Comparison of ENCODE assay signal across 17 cellular contexts in genomic region chr11:122170815-122171475, GRCh38. TPM values are rescaled to one million over a fixed set of nuclear protein-coding genes. Genes with fewer than 3 reads are reported as not detected.
DNase-seq lines count a peak whose midpoint lies in the region; ATAC-seq, FAIRE-seq and TF ChIP-seq lines count a peak whose summit lies in the region.
"Had no signal": no experiment of that assay in that cellular context is flagged by ENCODE, and none has a peak within 500 bp of the region (broad histone marks: within the 10 kb centered on the region; RNA-seq: fewer than 3 reads in every experiment).

No MANE protein-coding gene starts in this region.

- no peaks in the 10 kb centered on the region for H3K9me1 ChIP-seq in keratinocyte (ENCODE audit: control insufficient read depth, extremely low read depth, insufficient read depth, low read length)

- H4K20me1 ChIP-seq in HCT116 (ENCODE audit: insufficient read depth) (no peaks in the 10 kb centered on the region), keratinocyte (ENCODE audit: control insufficient read depth, extremely low read depth, insufficient read depth, low read length) (no peaks in the 10 kb centered on the region)

- no peaks in the 10 kb centered on the region for H3K9me3 Mint-ChIP-seq in activated T-helper 17 cell treated with anti-CD3 and anti-CD28 coated beads, Interleukin-2, amount 50 U/mL, for 72 hours
- H3K9me3 Mint-ChIP-seq: dendritic cell treated with granulocyte-macrophage colony-stimulating factor and Interleukin-4, amounts not matched to agents 40 ng/mL and 50 ng/mL, for 4 days; T-helper 1 cell treated with Interleukin-12 subunit alpha and Interleukin-12 subunit beta and Interleukin-4 antibody, amounts not matched to agents 30 μg/mL and 1 μg/mL, for 36 hours had no signal

- TF ChIP-seq POLR2A in HCT116 (IDR thresholded peaks at IDR 0.05; ENCODE audit: borderline replicate concordance, extremely low read depth, insufficient read depth, insufficient read length) = no peak

- H3K27me3 ChIP-seq in AG04450 (ENCODE audit: control insufficient read depth, insufficient read depth, low read length) (no peaks in the 10 kb centered on the region), HCT116 (ENCODE audit: insufficient read depth, low read length) (no peaks in the 10 kb centered on the region), keratinocyte (ENCODE audit: control insufficient read depth, extremely low read depth, insufficient read depth, low read length) (no peaks in the 10 kb centered on the region)
- H3K27me3 ChIP-seq: neutrophil had no signal

- TF ChIP-seq RAD21 in HCT116 (IDR thresholded peaks at IDR 0.05; ENCODE audit: low read depth) = 0 out of 2 replicates have a peak, but pooled peaks have one; percentile 5

- H3K4me3 Mint-ChIP-seq in activated T-helper 17 cell treated with anti-CD3 and anti-CD28 coated beads, Interleukin-2, amount 50 U/mL, for 72 hours = no peak overlapping the region
- H3K4me3 Mint-ChIP-seq: activated CD8-positive, alpha-beta T cell treated with anti-CD3 and anti-CD28 coated beads, Interleukin-2, amount 10 ng/mL, durations not matched to agents 7 days and 5 days; activated naive CD4-positive, alpha-beta T cell treated with anti-CD3 and anti-CD28 coated beads, Interleukin-2, amount 50 U/mL, for 24 hours; CD14-positive monocyte; dendritic cell treated with granulocyte-macrophage colony-stimulating factor and Interleukin-4, amounts not matched to agents 40 ng/mL and 50 ng/mL, for 4 days; IgD-negative memory B cell; T-helper 1 cell treated with Interleukin-12 subunit alpha and Interleukin-12 subunit beta and Interleukin-4 antibody, amounts not matched to agents 30 μg/mL and 1 μg/mL, for 36 hours had no signal

- peak overlapping the region; percentile 58 for H3K9ac ChIP-seq in HCT116 (ENCODE audit: low read length)
- no peak overlapping the region for H3K9ac ChIP-seq in keratinocyte (ENCODE audit: control insufficient read depth, extremely low read depth, insufficient read depth, low read length)

- dilution Hi-C loops in keratinocyte (cut with MboI; ENCODE audit: extremely low pct_ligation_motif_present, low sequenced_read_pairs) = no loop called here

- no peaks in the 10 kb centered on the region for H3K9me2 ChIP-seq in HCT116 (ENCODE audit: insufficient read depth)

- H2AFZ ChIP-seq in HCT116 (ENCODE audit: low read depth, low read length, poor library complexity, severe bottlenecking) (no peak overlapping the region), keratinocyte (ENCODE audit: control insufficient read depth, low read length) (no peak overlapping the region)

- POLR2A ChIA-PET in AG04450 (lab: Yijun Ruan, JAX) = interaction anchor here (1.4 kb wide), 1 partner anchor 30 kb away, joined by 3 read pairs; no protein-coding TSS in a partner anchor
- POLR2A ChIA-PET in HCT116 (lab: Charles Lee) = interaction anchor here (0.5 to 0.9 kb wide), 2 partner anchors 11 kb away, joined by 3 to 4 read pairs; no protein-coding TSS in a partner anchor

- H3K9me3 ChIP-seq in AG04450 (ENCODE audit: control insufficient read depth, insufficient read depth, low read length) (no peaks in the 10 kb centered on the region), HCT116 (ENCODE audit: control insufficient read depth in 1 of 2, insufficient read depth in 1 of 2, low read depth in 1 of 2, low read length in 2 of 2) (no peaks in the 10 kb centered on the region), keratinocyte (ENCODE audit: control insufficient read depth, low read depth, low read length) (no peaks in the 10 kb centered on the region)
- H3K9me3 ChIP-seq: neutrophil had no signal

- H3K27ac Mint-ChIP-seq in activated T-helper 17 cell treated with anti-CD3 and anti-CD28 coated beads, Interleukin-2, amount 50 U/mL, for 72 hours = no peak overlapping the region
- H3K27ac Mint-ChIP-seq: activated CD8-positive, alpha-beta T cell treated with anti-CD3 and anti-CD28 coated beads, Interleukin-2, amount 10 ng/mL, durations not matched to agents 7 days and 5 days; dendritic cell treated with granulocyte-macrophage colony-stimulating factor and Interleukin-4, amounts not matched to agents 40 ng/mL and 50 ng/mL, for 4 days; IgD-negative memory B cell; T-helper 1 cell treated with Interleukin-12 subunit alpha and Interleukin-12 subunit beta and Interleukin-4 antibody, amounts not matched to agents 30 μg/mL and 1 μg/mL, for 36 hours had no signal

- ATAC-seq in HCT116 = peak; percentile 69
- peak; percentile 47 for ATAC-seq in activated T-helper 17 cell treated with anti-CD3 and anti-CD28 coated beads, Interleukin-2, amount 50 U/mL, for 72 hours (replicated peaks)
- ATAC-seq in left lobe of liver = no peak
- ATAC-seq in GM18498 (IDR thresholded peaks at IDR 0.05; ENCODE audit: unreplicated experiment) = no peak
- ATAC-seq: activated CD8-positive, alpha-beta T cell treated with anti-CD3 and anti-CD28 coated beads, Interleukin-2, amount 10 ng/mL, durations not matched to agents 7 days and 5 days had no signal

- CTCF ChIA-PET in AG04450 (lab: Charles Lee) = no interaction called here
- CTCF ChIA-PET in HCT116 (lab: Charles Lee) = no interaction called here

- H3K27ac ChIP-seq in AG04450 (ENCODE audit: low read depth, low read length) (no peak overlapping the region), HCT116 (ENCODE audit: low read depth, low read length) (peak overlapping the region; percentile 95), keratinocyte (ENCODE audit: control insufficient read depth, insufficient read depth, low read length) (peak overlapping the region; percentile 89)
- H3K27ac ChIP-seq: neutrophil had no signal

- peaks cover 6% of the 10 kb centered on the region for H3K27me3 Mint-ChIP-seq in activated T-helper 17 cell treated with anti-CD3 and anti-CD28 coated beads, Interleukin-2, amount 50 U/mL, for 72 hours
- H3K27me3 Mint-ChIP-seq: dendritic cell treated with granulocyte-macrophage colony-stimulating factor and Interleukin-4, amounts not matched to agents 40 ng/mL and 50 ng/mL, for 4 days had no signal

- H3K36me3 ChIP-seq in HCT116 (ENCODE audit: control insufficient read depth in 1 of 2, insufficient read depth in 2 of 2, low read length in 2 of 2) (peaks cover 2 to 27% of the 10 kb centered on the region in 2 experiments; a peak in 3 of 4 replicates), keratinocyte (ENCODE audit: control insufficient read depth in 2 of 2, extremely low read depth in 1 of 2, insufficient read depth in 2 of 2, low read length in 2 of 2) (peaks cover 0 to 16% of the 10 kb centered on the region in 2 experiments)
- H3K36me3 ChIP-seq: neutrophil had no signal

- H3K4me3 ChIP-seq in AG04450 (ENCODE audit: low read depth, low read length) (no peak overlapping the region), HCT116 (replicated peaks in 1 of 2; ENCODE audit: low read depth in 1 of 2, low read length in 2 of 2) (0 out of 4 replicates have a peak overlapping the region, but pooled peaks of 1 of the 2 experiments have one; percentile 8), keratinocyte (ENCODE audit: control insufficient read depth in 2 of 3, extremely low read depth in 1 of 3, insufficient read depth in 2 of 3, low read depth in 1 of 3, low read length in 3 of 3) (no peak overlapping the region)

- RAD21 ChIA-PET in HCT116 (lab: Charles Lee; ENCODE audit: low non-redundant PET in 1 of 2, low total read pairs in 2 of 2, uncharacterized antibody in 2 of 2, unreplicated experiment in 2 of 2) = no interaction called here

- H3K79me2 ChIP-seq in HCT116 (ENCODE audit: insufficient read depth, low read length) (peaks cover 97% of the 10 kb centered on the region), keratinocyte (ENCODE audit: control insufficient read depth, insufficient read depth, low read length) (peaks cover 68% of the 10 kb centered on the region)

- H3K4me2 ChIP-seq in HCT116 (ENCODE audit: low read length) (peak overlapping the region; percentile 58), keratinocyte (ENCODE audit: control insufficient read depth, extremely low read depth, insufficient read depth, low read depth, low read length) (peak overlapping the region; percentile 1)

- TF ChIP-seq CTCF in AG04450 (IDR thresholded peaks at IDR 0.05; ENCODE audit: low read depth, low read length) (no peak), HCT116 (IDR thresholded peaks at IDR 0.05 in 2 of 3, conservative IDR thresholded peaks at IDR 0.05 in 1 of 3; ENCODE audit: borderline replicate concordance in 1 of 3, insufficient read depth in 1 of 3, low read depth in 2 of 3, low read length in 2 of 3) (no peak), keratinocyte (optimal IDR thresholded peaks at IDR 0.05 in 1 of 3, IDR thresholded peaks at IDR 0.05 in 1 of 3, conservative IDR thresholded peaks at IDR 0.05 in 1 of 3; ENCODE audit: extremely low read depth in 1 of 3, insufficient read depth in 2 of 3, low read length in 3 of 3) (no peak)

- peaks cover 87 to 95% of the 10 kb centered on the region in 2 experiments for H3K4me1 ChIP-seq in HCT116 (ENCODE audit: control insufficient read depth in 1 of 2, insufficient read depth in 2 of 2, low read length in 2 of 2)
- H3K4me1 ChIP-seq in keratinocyte (ENCODE audit: control insufficient read depth, extremely low read depth, insufficient read depth, low read length) = peaks cover 63% of the 10 kb centered on the region

- H3K36me3 Mint-ChIP-seq in activated T-helper 17 cell treated with anti-CD3 and anti-CD28 coated beads, Interleukin-2, amount 50 U/mL, for 72 hours (ENCODE audit: low read depth) = no peaks in the 10 kb centered on the region
- H3K36me3 Mint-ChIP-seq: activated naive CD4-positive, alpha-beta T cell treated with anti-CD3 and anti-CD28 coated beads, Interleukin-2, amount 50 U/mL, for 24 hours; CD14-positive monocyte; IgD-negative memory B cell had no signal

- H3K4me1 Mint-ChIP-seq in activated T-helper 17 cell treated with anti-CD3 and anti-CD28 coated beads, Interleukin-2, amount 50 U/mL, for 72 hours = no peaks in the 10 kb centered on the region
- H3K4me1 Mint-ChIP-seq: activated naive CD4-positive, alpha-beta T cell treated with anti-CD3 and anti-CD28 coated beads, Interleukin-2, amount 50 U/mL, for 24 hours; CD14-positive monocyte; IgD-negative memory B cell had no signal

- FAIRE-seq in keratinocyte (lab: Jason Lieb, UNC) = peak; percentile 90

- BruUV-seq in HCT116 (replicated peaks; lab: Mats Ljungman, UMichigan) = no TSS peak

- peak; percentile 56 for DNase-seq in AG04450 (ENCODE audit: low read depth, low spot score)
- DNase-seq in HCT116 (ENCODE audit: low read depth, low spot score) = peak; percentile 61
- peak; percentile 69 for DNase-seq in keratinocyte (ENCODE audit: low read depth, low spot score)
- no peak for DNase-seq in NCI-H2107 (lab: John Stamatoyannopoulos, UW)
- no peak for DNase-seq in left lobe of liver (ENCODE audit: low spot score)
- no peak for DNase-seq in globus pallidus (ENCODE audit: low spot score)
- DNase-seq: activated CD8-positive, alpha-beta T cell treated with anti-CD3 and anti-CD28 coated beads, Interleukin-2, amount 10 ng/mL, durations not matched to agents 7 days and 5 days; head of caudate nucleus; NCI-H1694 had no signal

- intact Hi-C loops in HCT116 (cut with micrococcal nuclease) = no loop called here

RNA-seq across cellular contexts. Expression of gene BLID, which starts 54.9 kb away (rescaled TPM):
- polyA plus RNA-seq in AG04450 (2011; rRNA removed) (0.48 and 0.94 TPM in 2 replicates), keratinocyte (0.18 TPM in 1 of 3 replicates, not detected in the others)
- polyA minus RNA-seq in AG04450 (2011; rRNA and poly(A)+ RNA removed) = 19.8 and 30.4 TPM in 2 replicates
- total RNA-seq in HCT116 (2021; ENCODE audit: unreplicated experiment) (8.9 TPM), left lobe of liver (0.63 TPM)
- polyA plus RNA-seq in HCT116 (2012) = 0.34 and 0.35 TPM in 2 replicates
- not detected for total RNA-seq in activated T-helper 17 cell treated with anti-CD3 and anti-CD28 coated beads, Interleukin-2, amount 50 U/mL, for 72 hours
- polyA plus RNA-seq in keratinocyte (2011; ENCODE audit: low read depth) = not detected
- polyA plus RNA-seq in keratinocyte (2011; cell fraction: cytosol; rRNA removed) = not detected in 2 replicates
- polyA plus RNA-seq in keratinocyte (2011; cell fraction: nucleus; rRNA removed) = 0.49 and 0.75 TPM in 2 replicates
- polyA plus RNA-seq in keratinocyte (2012; ENCODE audit: low replicate concordance) = not detected in 2 replicates
- polyA minus RNA-seq in keratinocyte = 2.0 to 11.3 TPM in 2 of 3 replicates, not detected in the other
- not detected for polyA minus RNA-seq in keratinocyte (2011; cell fraction: cytosol; rRNA and poly(A)+ RNA removed)
- polyA minus RNA-seq in keratinocyte (2011; cell fraction: nucleus; rRNA and poly(A)+ RNA removed) = 5.9 and 9.7 TPM in 2 replicates
- total RNA-seq: activated CD8-positive, alpha-beta T cell treated with anti-CD3 and anti-CD28 coated beads, Interleukin-2, amount 10 ng/mL, durations not matched to agents 7 days and 5 days had no signal
- polyA plus RNA-seq: CD14-positive monocyte, IgD-negative memory B cell had no signal

Comparison
In these comparisons a context has a peak if more than half of its experiments do, and no peak if none do; other contexts are left out.
1. DNase-seq: peak in AG04450 (single experiment), HCT116 (single experiment) and keratinocyte (single experiment); none in NCI-H2107 (single experiment), left lobe of liver (single experiment) and globus pallidus (single experiment).
2. ATAC-seq: peak in HCT116 (single experiment) and activated T-helper 17 cell treated with anti-CD3 and anti-CD28 coated beads, Interleukin-2, amount 50 U/mL, for 72 hours (single experiment); none in left lobe of liver (single experiment) and GM18498 (single experiment).